In the genomic region with DNA sequence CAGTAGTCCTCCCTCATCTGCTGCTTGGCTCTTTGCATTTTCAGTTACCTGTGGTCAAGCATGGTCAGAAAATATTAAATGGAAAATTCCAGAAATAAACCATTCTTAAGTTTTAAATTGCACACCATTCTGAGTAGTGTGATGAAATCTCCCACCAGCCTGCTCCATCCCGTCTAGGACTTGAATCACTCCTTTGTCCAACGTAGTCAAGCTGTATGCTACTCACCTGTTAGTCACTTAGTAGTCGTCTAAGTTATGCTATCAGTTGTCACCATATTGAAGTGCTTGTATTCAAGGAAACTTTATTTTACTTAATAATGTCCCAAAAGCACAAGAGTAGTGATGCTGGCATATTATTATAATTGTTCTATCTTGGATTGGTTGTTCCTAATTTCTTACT, we compare ENCODE assay signal across 28 cellular contexts.
"Had no signal": no experiment of that assay in that cellular context is flagged by ENCODE, and none has a peak within 500 bp of the region (broad histone marks: within the 10 kb centered on the region; RNA-seq: fewer than 3 reads in every experiment).

No MANE protein-coding gene starts in this region.

- ATAC-seq: activated naive CD4-positive, alpha-beta T cell treated with anti-CD3 and anti-CD28 coated beads, Interleukin-2, amount 50 U/mL, for 72 hours; activated naive CD8-positive, alpha-beta T cell treated with anti-CD3 and anti-CD28 coated beads, Interleukin-2, amount 50 U/mL, for 24 hours; activated T-cell treated with anti-CD3 and anti-CD28 coated beads, Interleukin-2, amount 50 U/mL, for 4 hours; body of pancreas; K562; T-helper 17 cell had no signal

- H3K4me3 ChIP-seq: ascending aorta, body of pancreas, cardiac muscle cell, K562, Peyer's patch had no signal

- H3K4me1 ChIP-seq: ascending aorta, body of pancreas, Peyer's patch had no signal

- H3K9me3 ChIP-seq: ascending aorta, body of pancreas, Peyer's patch had no signal

- H3K36me3 ChIP-seq: ascending aorta, cardiac muscle cell, Peyer's patch had no signal

- DNase-seq: activated B cell treated with CpG ODN at 0.5 μM for 24 hours; activated CD4-positive, alpha-beta memory T cell treated with anti-CD3 and anti-CD28 coated beads for 36 hours; activated CD4-positive, alpha-beta T cell treated with anti-CD3 and anti-CD28 coated beads, Interleukin-2, amount 10 ng/mL, durations not matched to agents 7 days and 5 days; activated CD8-positive, alpha-beta memory T cell treated with anti-CD3 and anti-CD28 coated beads for 24 hours; activated effector memory CD4-positive, alpha-beta T cell treated with anti-CD3 and anti-CD28 coated beads, Interleukin-2, amount 50 U/mL, for 16 hours; activated naive CD4-positive, alpha-beta T cell treated with Interleukin-2 at 50 U/mL for 16 hours; activated naive CD8-positive, alpha-beta T cell treated with anti-CD3 and anti-CD28 coated beads, Interleukin-2, amount 50 U/mL, for 24 hours; activated T-cell treated with anti-CD3 and anti-CD28 coated beads, Interleukin-2, amount 50 U/mL, for 4 hours; amniotic stem cell; body of pancreas; Karpas-422; NCI-H1048; NCI-H146; NCI-H2029; NCI-H2107; NCI-H2171 treated with DMSO at 0.1 percent for 48 hours; NCI-H226; NCI-H526 treated with DMSO at 0.1 percent for 48 hours; NK-92 treated with Interleukin-12 subunit alpha and Interleukin-12 subunit beta, amount 100 ng/mL, for 24 hours; OCI-M1; Peyer's patch; SIG-M5; T-helper 17 cell; T-helper 9 cell had no signal

- H3K27me3 ChIP-seq: ascending aorta, body of pancreas, cardiac muscle cell, Peyer's patch had no signal

- H3K27ac ChIP-seq: ascending aorta, body of pancreas, cardiac muscle cell, Peyer's patch had no signal
